In genomic region chr4:22500831-22501714, GRCh38 we compare ENCODE assay signal across 10 cellular contexts. TPM values are rescaled to one million over a fixed set of nuclear protein-coding genes. Genes with fewer than 3 reads are reported as not detected.
DNase-seq lines count a peak whose midpoint lies in the region; ATAC-seq and TF ChIP-seq lines count a peak whose summit lies in the region.
"Had no signal": no experiment of that assay in that cellular context is flagged by ENCODE, and none has a peak within 500 bp of the region (broad histone marks: within the 10 kb centered on the region; RNA-seq: fewer than 3 reads in every experiment).

No MANE protein-coding gene starts in this region.

- H3K27me3 ChIP-seq in smooth muscle cell (ENCODE audit: low read depth), result no peaks in the 10 kb centered on the region

- H3K4me1 ChIP-seq in smooth muscle cell (ENCODE audit: low read depth), result peaks cover 8% of the 10 kb centered on the region

- ATAC-seq in GM18870 (IDR thresholded peaks at IDR 0.05; ENCODE audit: unreplicated experiment) (peak; percentile 80), HG03139 (IDR thresholded peaks at IDR 0.05; ENCODE audit: unreplicated experiment) (no peak)

- H3K27ac ChIP-seq in epithelial cell of prostate, result no peak overlapping the region
- no peak overlapping the region for H3K27ac ChIP-seq in smooth muscle cell (ENCODE audit: low read depth)
- H3K27ac ChIP-seq: KMS-11 had no signal

- no peaks in the 10 kb centered on the region for H3K36me3 ChIP-seq in smooth muscle cell (ENCODE audit: low read depth)

- H3K9ac ChIP-seq in smooth muscle cell (ENCODE audit: low read depth), result peak overlapping the region; percentile 68
- H3K9ac ChIP-seq: KMS-11 had no signal

- peak overlapping the region; percentile 60 for H3K4me2 ChIP-seq in smooth muscle cell
- H3K4me2 ChIP-seq: KMS-11 had no signal

- 66% methylated on average over 5 of the region's 6 CpGs for WGBS in smooth muscle cell (ENCODE audit: low lambda C conversion rate)

- no peak for TF ChIP-seq CTCF in smooth muscle cell (IDR thresholded peaks at IDR 0.05; ENCODE audit: borderline replicate concordance, insufficient read depth, poor library complexity, severe bottlenecking)

- no peaks in the 10 kb centered on the region for H3F3A ChIP-seq in smooth muscle cell (ENCODE audit: low read depth)

- no peak overlapping the region for H3K4me3 ChIP-seq in smooth muscle cell

- peaks cover 30% of the 10 kb centered on the region for H3K79me2 ChIP-seq in smooth muscle cell (ENCODE audit: low read depth)

- DNase-seq in NCI-H226 (peak; percentile 77), epithelial cell of prostate (ENCODE audit: low read depth, low spot score) (peak; percentile 79), smooth muscle cell (lab: John Stamatoyannopoulos, UW; ENCODE audit: unreplicated experiment) (no peak), NCI-H526 (lab: John Stamatoyannopoulos, UW) (no peak), NCI-H446 (lab: John Stamatoyannopoulos, UW) (no peak), epidermal melanocyte (ENCODE audit: insufficient read length, low spot score) (no peak)
- DNase-seq: left ventricle myocardium superior had no signal

- H3K9me3 ChIP-seq in smooth muscle cell (replicated peaks; ENCODE audit: low read depth), result no peaks in the 10 kb centered on the region

- H4K20me1 ChIP-seq in smooth muscle cell (ENCODE audit: low read depth), result peaks cover 65% of the 10 kb centered on the region

- H2AFZ ChIP-seq in smooth muscle cell (ENCODE audit: low read depth), result no peak overlapping the region

RNA-seq across cellular contexts. Expression of gene ADGRA3, which starts 14.8 kb away (rescaled TPM):
- total RNA-seq in smooth muscle cell, result 47.0 and 54.8 TPM in 2 replicates
- 20.9 and 24.4 TPM in 2 replicates for polyA plus RNA-seq in smooth muscle cell

Comparison
In these comparisons a context has a peak if more than half of its experiments do, and no peak if none do; other contexts are left out.
1. DNase-seq: peak in NCI-H226 (single experiment) and epithelial cell of prostate (single experiment); none in smooth muscle cell (single experiment), NCI-H526 (0 of 2), NCI-H446 (0 of 2) and epidermal melanocyte (single experiment).